8 cellular contexts compared by ENCODE assay signal in the genomic region with DNA sequence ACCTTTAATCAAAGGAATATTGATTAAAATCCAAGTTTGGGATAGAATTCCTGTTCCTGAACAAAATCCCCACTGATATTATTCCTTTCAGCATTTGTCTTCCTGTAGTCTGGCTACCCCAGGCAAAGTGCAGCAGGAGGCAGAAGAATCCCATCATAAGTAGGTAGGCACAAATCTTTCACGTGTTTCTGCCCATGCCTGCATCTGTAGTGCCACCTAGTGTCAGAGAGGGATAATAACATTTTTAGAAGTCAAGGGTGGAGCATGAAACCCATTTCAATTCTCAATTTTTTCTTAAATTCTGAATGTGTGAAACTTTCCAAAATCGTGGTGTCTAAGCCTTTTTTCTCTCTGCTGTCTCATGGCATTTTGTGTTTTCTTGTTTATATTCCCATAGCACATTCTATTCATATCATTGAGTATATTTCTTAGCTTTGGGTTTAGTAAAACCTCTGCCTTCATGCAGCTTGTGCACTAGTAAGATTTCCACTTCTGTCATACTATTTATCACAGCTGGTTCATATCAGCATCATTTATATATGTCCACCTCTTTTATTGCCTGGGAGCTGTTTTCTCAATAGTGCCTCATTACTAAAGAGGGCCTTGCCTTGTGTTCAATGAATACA. TPM values are rescaled to one million over a fixed set of nuclear protein-coding genes. Genes with fewer than 3 reads are reported as not detected.
A peak's percentile ranks its signal among the peaks of the same experiment; 100 is the strongest.
DNase-seq lines count a peak whose midpoint lies in the region; ATAC-seq and TF ChIP-seq lines count a peak whose summit lies in the region.

No MANE protein-coding gene starts in this region.

- H3K4me3 Mint-ChIP-seq in activated CD4-positive, alpha-beta memory T cell treated with anti-CD3 and anti-CD28 coated beads, Interleukin-2, amount 10 ng/mL, durations not matched to agents 7 days and 5 days: no peak overlapping the region
- H3K4me3 Mint-ChIP-seq in osteocyte (ENCODE audit: unreplicated experiment): no peak overlapping the region

- H3K9me3 Mint-ChIP-seq in activated CD4-positive, alpha-beta memory T cell treated with anti-CD3 and anti-CD28 coated beads, Interleukin-2, amount 10 ng/mL, durations not matched to agents 7 days and 5 days: no peaks in the 10 kb centered on the region
- H3K9me3 Mint-ChIP-seq in osteocyte (ENCODE audit: unreplicated experiment): no peaks in the 10 kb centered on the region

- POLR2A ChIA-PET in activated CD4-positive, alpha-beta memory T cell treated with anti-CD3 and anti-CD28 coated beads, Interleukin-2, amount 10 ng/mL, durations not matched to agents 7 days and 5 days (lab: Charles Lee): no interaction called here

- ATAC-seq in GM19372 (IDR thresholded peaks at IDR 0.05; ENCODE audit: low read depth, unreplicated experiment) (peak; percentile 82), HG03469 (IDR thresholded peaks at IDR 0.05; ENCODE audit: unreplicated experiment) (peak; percentile 73), HG02870 (IDR thresholded peaks at IDR 0.05; ENCODE audit: unreplicated experiment) (no peak)

- no peaks in the 10 kb centered on the region for H3K4me1 Mint-ChIP-seq in activated CD4-positive, alpha-beta memory T cell treated with anti-CD3 and anti-CD28 coated beads, Interleukin-2, amount 10 ng/mL, durations not matched to agents 7 days and 5 days
- H3K4me1 Mint-ChIP-seq in osteocyte (ENCODE audit: unreplicated experiment): peaks cover 9% of the 10 kb centered on the region

- DNase-seq in DMS153 (lab: John Stamatoyannopoulos, UW): peak; percentile 63
- DNase-seq in NCI-H524 (lab: John Stamatoyannopoulos, UW): peak; percentile 39 to 75
- DNase-seq in activated CD4-positive, alpha-beta memory T cell treated with anti-CD3 and anti-CD28 coated beads, Interleukin-2, amount 10 ng/mL, durations not matched to agents 7 days and 5 days: peak; percentile 39
- peak; percentile 72 for DNase-seq in fibroblast of the aortic adventitia (ENCODE audit: low read depth)
- no peak for DNase-seq in osteocyte (ENCODE audit: extremely low spot score, unreplicated experiment)

- H3K36me3 Mint-ChIP-seq in activated CD4-positive, alpha-beta memory T cell treated with anti-CD3 and anti-CD28 coated beads, Interleukin-2, amount 10 ng/mL, durations not matched to agents 7 days and 5 days (ENCODE audit: low read depth): no peaks in the 10 kb centered on the region
- H3K36me3 Mint-ChIP-seq in osteocyte (ENCODE audit: unreplicated experiment): no peaks in the 10 kb centered on the region

- no peak overlapping the region for H3K27ac Mint-ChIP-seq in activated CD4-positive, alpha-beta memory T cell treated with anti-CD3 and anti-CD28 coated beads, Interleukin-2, amount 10 ng/mL, durations not matched to agents 7 days and 5 days
- no peak overlapping the region for H3K27ac Mint-ChIP-seq in osteocyte (ENCODE audit: unreplicated experiment)

- CTCF ChIA-PET in activated CD4-positive, alpha-beta memory T cell treated with anti-CD3 and anti-CD28 coated beads, Interleukin-2, amount 10 ng/mL, durations not matched to agents 7 days and 5 days (lab: Charles Lee): interaction anchor here (0.8 to 1.6 kb wide), 7 partner anchors 9 to 545 kb away, joined by 3 to 7 read pairs (median 3); partner anchors contain the start of gene RERG

- peaks cover 4% of the 10 kb centered on the region for H3K27me3 Mint-ChIP-seq in activated CD4-positive, alpha-beta memory T cell treated with anti-CD3 and anti-CD28 coated beads, Interleukin-2, amount 10 ng/mL, durations not matched to agents 7 days and 5 days
- peaks cover under 1% of the 10 kb centered on the region for H3K27me3 Mint-ChIP-seq in osteocyte (ENCODE audit: unreplicated experiment)

- peak; percentile 82 for TF ChIP-seq CTCF in fibroblast of the aortic adventitia (IDR thresholded peaks at IDR 0.05; ENCODE audit: insufficient read depth, low read length)
- TF ChIP-seq CTCF in osteocyte (IDR thresholded peaks at IDR 0.05): peak; percentile 87

- no peak overlapping the region for H3K4me3 ChIP-seq in fibroblast of the aortic adventitia (ENCODE audit: low read depth, low read length)

RNA-seq across cellular contexts. Expression of gene RERG, which starts 47.8 kb away (rescaled TPM):
- total RNA-seq in activated CD4-positive, alpha-beta memory T cell treated with anti-CD3 and anti-CD28 coated beads, Interleukin-2, amount 10 ng/mL, durations not matched to agents 7 days and 5 days: not detected
- total RNA-seq in fibroblast of the aortic adventitia (ENCODE audit: low replicate concordance): not detected in 2 replicates
- 83.8 and 92.7 TPM in 2 replicates for total RNA-seq in osteocyte

RNA-seq across cellular contexts. Expression of gene PTPRO, which starts 53.3 kb away (rescaled TPM):
- 1 to 10 TPM; 1.5 to 2.5 TPM for total RNA-seq in activated CD4-positive, alpha-beta memory T cell treated with anti-CD3 and anti-CD28 coated beads, Interleukin-2, amount 10 ng/mL, durations not matched to agents 7 days and 5 days
- total RNA-seq in fibroblast of the aortic adventitia (ENCODE audit: low replicate concordance) (0.57 and 3.1 TPM in 2 replicates), osteocyte (0.75 and 1.8 TPM in 2 replicates)

Comparison
In these comparisons a context has a peak if more than half of its experiments do, and no peak if none do; other contexts are left out.
1. RNA of gene RERG, which starts 47.8 kb away (total RNA-seq): 83.8 to 92.7 TPM in osteocyte; not detected in activated CD4-positive, alpha-beta memory T cell treated with anti-CD3 and anti-CD28 coated beads, Interleukin-2, amount 10 ng/mL, durations not matched to agents 7 days and 5 days and not detected in fibroblast of the aortic adventitia; every median in the first group is over 10 times any median in the second.